In the genomic region with DNA sequence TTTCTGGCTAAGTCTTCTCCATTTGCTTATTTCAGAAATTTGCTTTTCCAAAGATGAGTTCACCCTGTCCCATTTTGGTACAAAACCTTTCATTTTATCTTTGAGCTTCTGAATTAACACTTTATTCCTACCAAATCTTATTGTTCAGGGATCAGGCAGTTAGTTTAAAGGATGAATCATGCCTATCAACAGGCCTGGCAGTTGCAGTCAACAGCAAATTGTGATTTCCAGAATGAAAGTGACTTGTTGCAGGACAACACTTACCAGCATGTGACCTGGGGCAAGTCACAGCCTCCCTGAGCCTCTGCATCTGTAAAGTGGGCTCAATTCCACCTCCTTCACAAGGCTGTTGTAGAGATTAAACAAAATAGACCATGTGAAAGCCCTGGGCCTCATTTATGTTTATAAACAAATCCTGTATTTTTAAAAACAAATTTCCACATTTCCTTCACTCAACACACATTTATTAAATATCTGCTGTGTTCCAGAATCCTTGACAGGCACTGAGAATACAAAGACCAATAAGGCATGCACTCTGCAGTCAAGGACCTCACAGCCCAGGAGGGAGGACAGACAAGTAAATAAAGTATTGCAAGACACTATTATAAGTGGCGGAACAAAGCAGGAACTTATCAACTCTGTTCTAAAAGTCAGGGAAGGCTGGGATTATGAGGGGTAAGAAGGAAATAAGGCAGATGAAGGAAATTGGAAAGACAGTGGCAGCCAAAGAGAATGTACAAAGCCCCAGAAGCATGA, we compare ENCODE assay signal across 11 cellular contexts.
"Had no signal": no experiment of that assay in that cellular context is flagged by ENCODE, and none has a peak within 500 bp of the region (broad histone marks: within the 10 kb centered on the region; RNA-seq: fewer than 3 reads in every experiment).

No MANE protein-coding gene starts in this region.

- H3K4me3 ChIP-seq: skin epidermis, thyroid gland, vagina had no signal

- H3K27me3 ChIP-seq: thyroid gland, vagina had no signal

- H3K27ac ChIP-seq: skin epidermis, thyroid gland, vagina had no signal

- ATAC-seq: activated T-cell treated with anti-CD3 and anti-CD28 coated beads, Interleukin-2, amount 50 U/mL, for 72 hours had no signal

- H3K36me3 ChIP-seq: thyroid gland, vagina had no signal

- DNase-seq: activated CD4-positive, alpha-beta memory T cell treated with anti-CD3 and anti-CD28 coated beads, Interleukin-2, amount 10 ng/mL, durations not matched to agents 7 days and 5 days; activated CD8-positive, alpha-beta memory T cell treated with anti-CD3 and anti-CD28 coated beads, Interleukin-2, amount 50 U/mL, for 4 hours; activated naive CD8-positive, alpha-beta T cell treated with anti-CD3 and anti-CD28 coated beads, Interleukin-2, amount 10 ng/mL, durations not matched to agents 7 days and 5 days; activated T-cell treated with anti-CD3 and anti-CD28 coated beads, Interleukin-2, amount 50 U/mL, for 72 hours; aorta; kidney; naive B cell; stimulated activated CD4-positive, alpha-beta T cell treated with anti-CD3 and anti-CD28 coated beads, Interleukin-4, amount 100 ng/mL, for 4 hours; thyroid gland had no signal

- H3K9me3 ChIP-seq: thyroid gland, vagina had no signal

- H3K4me1 ChIP-seq: thyroid gland, vagina had no signal
